9 cellular contexts compared by ENCODE assay signal in genomic region chr20:61871160-61871559, GRCh38.
"Had no signal": no experiment of that assay in that cellular context is flagged by ENCODE, and none has a peak within 500 bp of the region (broad histone marks: within the 10 kb centered on the region; RNA-seq: fewer than 3 reads in every experiment).

No MANE protein-coding gene starts in this region.

- H2AFZ ChIP-seq: GM23338 had no signal

- H3K27ac ChIP-seq: HL-60, KMS-11 had no signal

- FAIRE-seq: H1, H54 had no signal

- ATAC-seq: GM23338 had no signal

- H3K4me3 ChIP-seq: GM23338 had no signal

- H3K4me2 ChIP-seq: GM23338, KMS-11 had no signal

- H3K9ac ChIP-seq: KMS-11 had no signal

- DNase-seq: H9, HCEC 1CT, HFFc6, KBM-7 had no signal
